In genomic region chr14:36580141-36580855, GRCh38 we compare ENCODE assay signal across 15 cellular contexts. TPM values are rescaled to one million over a fixed set of nuclear protein-coding genes. Genes with fewer than 3 reads are reported as not detected.
DNase-seq lines count a peak whose midpoint lies in the region; ATAC-seq and TF ChIP-seq lines count a peak whose summit lies in the region.
"Had no signal": no experiment of that assay in that cellular context is flagged by ENCODE, and none has a peak within 500 bp of the region (broad histone marks: within the 10 kb centered on the region; RNA-seq: fewer than 3 reads in every experiment).

No MANE protein-coding gene starts in this region.

- CTCF ChIA-PET in activated CD4-positive, alpha-beta T cell treated with anti-CD3 and anti-CD28 coated beads, Interleukin-2, amount 10 ng/mL, durations not matched to agents 7 days and 5 days (lab: Charles Lee): no interaction called here

- POLR2A ChIA-PET in activated CD4-positive, alpha-beta T cell treated with anti-CD3 and anti-CD28 coated beads, Interleukin-2, amount 10 ng/mL, durations not matched to agents 7 days and 5 days (lab: Charles Lee): no interaction called here

- H3K27ac ChIP-seq in coronary artery: no peak overlapping the region
- no peak overlapping the region for H3K27ac ChIP-seq in thoracic aorta
- H3K27ac ChIP-seq in effector memory CD4-positive, alpha-beta T cell (ENCODE audit: insufficient read depth, low read length, poor library complexity, severe bottlenecking): no peak overlapping the region
- H3K27ac ChIP-seq: neutrophil, tibial nerve had no signal

- no peaks in the 10 kb centered on the region for H3K36me3 ChIP-seq in thoracic aorta
- no peaks in the 10 kb centered on the region for H3K36me3 ChIP-seq in effector memory CD4-positive, alpha-beta T cell (ENCODE audit: control insufficient read depth, insufficient read depth, low read length)
- H3K36me3 ChIP-seq: neutrophil, tibial nerve had no signal

- H3K4me3 Mint-ChIP-seq in activated CD4-positive, alpha-beta T cell treated with anti-CD3 and anti-CD28 coated beads, Interleukin-2, amount 10 ng/mL, durations not matched to agents 24 days and 14 days: no peak overlapping the region
- H3K4me3 Mint-ChIP-seq in activated CD4-positive, alpha-beta T cell treated with anti-CD3 and anti-CD28 coated beads, Interleukin-2, amount 10 ng/mL, durations not matched to agents 7 days and 5 days: no peak overlapping the region
- peak overlapping the region; percentile 40 for H3K4me3 Mint-ChIP-seq in mesothelial cell of epicardium

- no peak for TF ChIP-seq CTCF in coronary artery (IDR thresholded peaks at IDR 0.05)
- no peak for TF ChIP-seq CTCF in mesothelial cell of epicardium (IDR thresholded peaks at IDR 0.05; ENCODE audit: unreplicated experiment)
- TF ChIP-seq CTCF in thoracic aorta (IDR thresholded peaks at IDR 0.05): no peak

- H3K27me3 Mint-ChIP-seq in activated CD4-positive, alpha-beta T cell treated with anti-CD3 and anti-CD28 coated beads, Interleukin-2, amount 10 ng/mL, durations not matched to agents 24 days and 14 days: peaks cover 56% of the 10 kb centered on the region
- H3K27me3 Mint-ChIP-seq in activated CD4-positive, alpha-beta T cell treated with anti-CD3 and anti-CD28 coated beads, Interleukin-2, amount 10 ng/mL, durations not matched to agents 7 days and 5 days: peaks cover 64% of the 10 kb centered on the region
- peaks cover 43% of the 10 kb centered on the region for H3K27me3 Mint-ChIP-seq in mesothelial cell of epicardium (ENCODE audit: low read depth)

- no peaks in the 10 kb centered on the region for H3K4me1 Mint-ChIP-seq in activated CD4-positive, alpha-beta T cell treated with anti-CD3 and anti-CD28 coated beads, Interleukin-2, amount 10 ng/mL, durations not matched to agents 24 days and 14 days
- H3K4me1 Mint-ChIP-seq in activated CD4-positive, alpha-beta T cell treated with anti-CD3 and anti-CD28 coated beads, Interleukin-2, amount 10 ng/mL, durations not matched to agents 7 days and 5 days: no peaks in the 10 kb centered on the region
- peaks cover 13% of the 10 kb centered on the region for H3K4me1 Mint-ChIP-seq in mesothelial cell of epicardium

- intact Hi-C loops in activated CD4-positive, alpha-beta T cell treated with anti-CD3 and anti-CD28 coated beads, Interleukin-2, amount 10 ng/mL, durations not matched to agents 24 days and 14 days (cut with micrococcal nuclease): loop anchor here (5.0 to 10.0 kb wide), 3 partner anchors 58 to 1635 kb away; partner anchors contain the start of genes FOXA1, NKX2-1 and TTC6

- H3K9me3 Mint-ChIP-seq in activated CD4-positive, alpha-beta T cell treated with anti-CD3 and anti-CD28 coated beads, Interleukin-2, amount 10 ng/mL, durations not matched to agents 24 days and 14 days: no peaks in the 10 kb centered on the region
- H3K9me3 Mint-ChIP-seq in activated CD4-positive, alpha-beta T cell treated with anti-CD3 and anti-CD28 coated beads, Interleukin-2, amount 10 ng/mL, durations not matched to agents 7 days and 5 days: no peaks in the 10 kb centered on the region
- H3K9me3 Mint-ChIP-seq in mesothelial cell of epicardium: no peaks in the 10 kb centered on the region

- H3K27ac Mint-ChIP-seq in activated CD4-positive, alpha-beta T cell treated with anti-CD3 and anti-CD28 coated beads, Interleukin-2, amount 10 ng/mL, durations not matched to agents 24 days and 14 days: no peak overlapping the region
- no peak overlapping the region for H3K27ac Mint-ChIP-seq in activated CD4-positive, alpha-beta T cell treated with anti-CD3 and anti-CD28 coated beads, Interleukin-2, amount 10 ng/mL, durations not matched to agents 7 days and 5 days
- no peak overlapping the region for H3K27ac Mint-ChIP-seq in mesothelial cell of epicardium

- H3K27me3 ChIP-seq in thoracic aorta (replicated peaks; ENCODE audit: insufficient read depth): peaks cover 6% of the 10 kb centered on the region
- H3K27me3 ChIP-seq in effector memory CD4-positive, alpha-beta T cell (replicated peaks; ENCODE audit: control insufficient read depth, insufficient read depth, low read length, poor library complexity, severe bottlenecking): peaks cover 19% of the 10 kb centered on the region

- peak; percentile 33 for DNase-seq in activated CD4-positive, alpha-beta T cell treated with anti-CD3 and anti-CD28 coated beads, Interleukin-2, amount 10 ng/mL, durations not matched to agents 24 days and 14 days
- no peak for DNase-seq in activated CD4-positive, alpha-beta T cell treated with anti-CD3 and anti-CD28 coated beads, Interleukin-2, amount 10 ng/mL, durations not matched to agents 7 days and 5 days
- DNase-seq in coronary artery (ENCODE audit: low spot score) (no peak), mesothelial cell of epicardium (ENCODE audit: low spot score in 2 of 2, unreplicated experiment in 2 of 2) (no peak), thoracic aorta (ENCODE audit: low spot score) (no peak), dedifferentiated amniotic fluid mesenchymal stem cell (ENCODE audit: extremely low spot score) (no peak)
- no peak for DNase-seq in effector memory CD4-positive, alpha-beta T cell
- DNase-seq: activated naive CD4-positive, alpha-beta T cell; stimulated activated CD4-positive, alpha-beta T cell treated with anti-CD3 and anti-CD28 coated beads, Interleukin-12 subunit alpha, Interleukin-12 subunit beta, amount 100 ng/mL, for 4 hours had no signal

- no peaks in the 10 kb centered on the region for H3K36me3 Mint-ChIP-seq in activated CD4-positive, alpha-beta T cell treated with anti-CD3 and anti-CD28 coated beads, Interleukin-2, amount 10 ng/mL, durations not matched to agents 24 days and 14 days (ENCODE audit: low read depth)
- no peaks in the 10 kb centered on the region for H3K36me3 Mint-ChIP-seq in activated CD4-positive, alpha-beta T cell treated with anti-CD3 and anti-CD28 coated beads, Interleukin-2, amount 10 ng/mL, durations not matched to agents 7 days and 5 days (ENCODE audit: low read depth)
- no peaks in the 10 kb centered on the region for H3K36me3 Mint-ChIP-seq in mesothelial cell of epicardium

- peak overlapping the region; percentile 71 for H3K4me3 ChIP-seq in coronary artery
- peak overlapping the region; percentile 70 for H3K4me3 ChIP-seq in thoracic aorta
- H3K4me3 ChIP-seq in effector memory CD4-positive, alpha-beta T cell (ENCODE audit: insufficient read depth, low read depth, low read length, poor library complexity, severe bottlenecking): no peak overlapping the region
- H3K4me3 ChIP-seq: K562 had no signal

- ATAC-seq in thoracic aorta (ENCODE audit: insufficient number of reproducible peaks, low FRiP score, low read depth) (no peak), HG03457 (IDR thresholded peaks at IDR 0.05; ENCODE audit: unreplicated experiment) (no peak)
- ATAC-seq: K562 had no signal

- peaks cover 12 to 24% of the 10 kb centered on the region in 2 donors for H3K4me1 ChIP-seq in thoracic aorta (ENCODE audit: control insufficient read depth in 1 of 2, low read depth in 2 of 2)
- no peaks in the 10 kb centered on the region for H3K4me1 ChIP-seq in effector memory CD4-positive, alpha-beta T cell (ENCODE audit: control insufficient read depth, insufficient read depth, low read length, poor library complexity, severe bottlenecking)

- no peaks in the 10 kb centered on the region for H3K9me3 ChIP-seq in thoracic aorta
- H3K9me3 ChIP-seq in effector memory CD4-positive, alpha-beta T cell (ENCODE audit: control insufficient read depth, low read length): no peaks in the 10 kb centered on the region
- H3K9me3 ChIP-seq: neutrophil, tibial nerve had no signal

RNA-seq across cellular contexts. Expression of gene NKX2-8, which starts 2.1 kb away (rescaled TPM):
- not detected in 2 replicates for total RNA-seq in activated CD4-positive, alpha-beta T cell treated with anti-CD3 and anti-CD28 coated beads, Interleukin-2, amount 10 ng/mL, durations not matched to agents 24 days and 14 days
- total RNA-seq in activated CD4-positive, alpha-beta T cell treated with anti-CD3 and anti-CD28 coated beads, Interleukin-2, amount 10 ng/mL, durations not matched to agents 7 days and 5 days: not detected
- total RNA-seq in mesothelial cell of epicardium (not detected in 3 replicates), thoracic aorta (not detected)
- total RNA-seq: A172; activated CD8-positive, alpha-beta memory T cell treated with anti-CD3 and anti-CD28 coated beads for 36 hours; K562; tibial nerve had no signal
